In genomic region chr3:15186453-15187164, GRCh38 we compare ENCODE assay signal across 1 cellular context.
TF ChIP-seq lines count a peak whose summit lies in the region.
"Not testable (repeated sequence)": the region's sequence is repeated elsewhere in the genome, so short reads cannot be mapped to it uniquely, and the experiment has no call there.

No MANE protein-coding gene starts in this region.

TF ChIP-seq in K562, 482 proteins besides CTCF, POLR2A, EP300 and RAD21 (continued from another document and continues in another):
- peak; percentile 74 for TF ChIP-seq BRD9 (IDR thresholded peaks at IDR 0.05; ENCODE audit: low read depth, partially characterized antibody)
- TF ChIP-seq MLLT1 (IDR thresholded peaks at IDR 0.05) = peak in 1 of 2 experiments; percentile 44; a peak in 1 of 4 replicates
- peak; percentile 16 for TF ChIP-seq TBP (optimal IDR thresholded peaks at IDR 0.05; ENCODE audit: low read depth, low read length)
- TF ChIP-seq, protein P1, sequence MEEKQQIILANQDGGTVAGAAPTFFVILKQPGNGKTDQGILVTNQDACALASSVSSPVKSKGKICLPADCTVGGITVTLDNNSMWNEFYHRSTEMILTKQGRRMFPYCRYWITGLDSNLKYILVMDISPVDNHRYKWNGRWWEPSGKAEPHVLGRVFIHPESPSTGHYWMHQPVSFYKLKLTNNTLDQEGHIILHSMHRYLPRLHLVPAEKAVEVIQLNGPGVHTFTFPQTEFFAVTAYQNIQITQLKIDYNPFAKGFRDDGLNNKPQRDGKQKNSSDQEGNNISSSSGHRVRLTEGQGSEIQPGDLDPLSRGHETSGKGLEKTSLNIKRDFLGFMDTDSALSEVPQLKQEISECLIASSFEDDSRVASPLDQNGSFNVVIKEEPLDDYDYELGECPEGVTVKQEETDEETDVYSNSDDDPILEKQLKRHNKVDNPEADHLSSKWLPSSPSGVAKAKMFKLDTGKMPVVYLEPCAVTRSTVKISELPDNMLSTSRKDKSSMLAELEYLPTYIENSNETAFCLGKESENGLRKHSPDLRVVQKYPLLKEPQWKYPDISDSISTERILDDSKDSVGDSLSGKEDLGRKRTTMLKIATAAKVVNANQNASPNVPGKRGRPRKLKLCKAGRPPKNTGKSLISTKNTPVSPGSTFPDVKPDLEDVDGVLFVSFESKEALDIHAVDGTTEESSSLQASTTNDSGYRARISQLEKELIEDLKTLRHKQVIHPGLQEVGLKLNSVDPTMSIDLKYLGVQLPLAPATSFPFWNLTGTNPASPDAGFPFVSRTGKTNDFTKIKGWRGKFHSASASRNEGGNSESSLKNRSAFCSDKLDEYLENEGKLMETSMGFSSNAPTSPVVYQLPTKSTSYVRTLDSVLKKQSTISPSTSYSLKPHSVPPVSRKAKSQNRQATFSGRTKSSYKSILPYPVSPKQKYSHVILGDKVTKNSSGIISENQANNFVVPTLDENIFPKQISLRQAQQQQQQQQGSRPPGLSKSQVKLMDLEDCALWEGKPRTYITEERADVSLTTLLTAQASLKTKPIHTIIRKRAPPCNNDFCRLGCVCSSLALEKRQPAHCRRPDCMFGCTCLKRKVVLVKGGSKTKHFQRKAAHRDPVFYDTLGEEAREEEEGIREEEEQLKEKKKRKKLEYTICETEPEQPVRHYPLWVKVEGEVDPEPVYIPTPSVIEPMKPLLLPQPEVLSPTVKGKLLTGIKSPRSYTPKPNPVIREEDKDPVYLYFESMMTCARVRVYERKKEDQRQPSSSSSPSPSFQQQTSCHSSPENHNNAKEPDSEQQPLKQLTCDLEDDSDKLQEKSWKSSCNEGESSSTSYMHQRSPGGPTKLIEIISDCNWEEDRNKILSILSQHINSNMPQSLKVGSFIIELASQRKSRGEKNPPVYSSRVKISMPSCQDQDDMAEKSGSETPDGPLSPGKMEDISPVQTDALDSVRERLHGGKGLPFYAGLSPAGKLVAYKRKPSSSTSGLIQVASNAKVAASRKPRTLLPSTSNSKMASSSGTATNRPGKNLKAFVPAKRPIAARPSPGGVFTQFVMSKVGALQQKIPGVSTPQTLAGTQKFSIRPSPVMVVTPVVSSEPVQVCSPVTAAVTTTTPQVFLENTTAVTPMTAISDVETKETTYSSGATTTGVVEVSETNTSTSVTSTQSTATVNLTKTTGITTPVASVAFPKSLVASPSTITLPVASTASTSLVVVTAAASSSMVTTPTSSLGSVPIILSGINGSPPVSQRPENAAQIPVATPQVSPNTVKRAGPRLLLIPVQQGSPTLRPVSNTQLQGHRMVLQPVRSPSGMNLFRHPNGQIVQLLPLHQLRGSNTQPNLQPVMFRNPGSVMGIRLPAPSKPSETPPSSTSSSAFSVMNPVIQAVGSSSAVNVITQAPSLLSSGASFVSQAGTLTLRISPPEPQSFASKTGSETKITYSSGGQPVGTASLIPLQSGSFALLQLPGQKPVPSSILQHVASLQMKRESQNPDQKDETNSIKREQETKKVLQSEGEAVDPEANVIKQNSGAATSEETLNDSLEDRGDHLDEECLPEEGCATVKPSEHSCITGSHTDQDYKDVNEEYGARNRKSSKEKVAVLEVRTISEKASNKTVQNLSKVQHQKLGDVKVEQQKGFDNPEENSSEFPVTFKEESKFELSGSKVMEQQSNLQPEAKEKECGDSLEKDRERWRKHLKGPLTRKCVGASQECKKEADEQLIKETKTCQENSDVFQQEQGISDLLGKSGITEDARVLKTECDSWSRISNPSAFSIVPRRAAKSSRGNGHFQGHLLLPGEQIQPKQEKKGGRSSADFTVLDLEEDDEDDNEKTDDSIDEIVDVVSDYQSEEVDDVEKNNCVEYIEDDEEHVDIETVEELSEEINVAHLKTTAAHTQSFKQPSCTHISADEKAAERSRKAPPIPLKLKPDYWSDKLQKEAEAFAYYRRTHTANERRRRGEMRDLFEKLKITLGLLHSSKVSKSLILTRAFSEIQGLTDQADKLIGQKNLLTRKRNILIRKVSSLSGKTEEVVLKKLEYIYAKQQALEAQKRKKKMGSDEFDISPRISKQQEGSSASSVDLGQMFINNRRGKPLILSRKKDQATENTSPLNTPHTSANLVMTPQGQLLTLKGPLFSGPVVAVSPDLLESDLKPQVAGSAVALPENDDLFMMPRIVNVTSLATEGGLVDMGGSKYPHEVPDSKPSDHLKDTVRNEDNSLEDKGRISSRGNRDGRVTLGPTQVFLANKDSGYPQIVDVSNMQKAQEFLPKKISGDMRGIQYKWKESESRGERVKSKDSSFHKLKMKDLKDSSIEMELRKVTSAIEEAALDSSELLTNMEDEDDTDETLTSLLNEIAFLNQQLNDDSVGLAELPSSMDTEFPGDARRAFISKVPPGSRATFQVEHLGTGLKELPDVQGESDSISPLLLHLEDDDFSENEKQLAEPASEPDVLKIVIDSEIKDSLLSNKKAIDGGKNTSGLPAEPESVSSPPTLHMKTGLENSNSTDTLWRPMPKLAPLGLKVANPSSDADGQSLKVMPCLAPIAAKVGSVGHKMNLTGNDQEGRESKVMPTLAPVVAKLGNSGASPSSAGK (IDR thresholded peaks at IDR 0.05) = peak; percentile 61
- peak; percentile 83 for TF ChIP-seq EP400 (IDR thresholded peaks at IDR 0.05)
- 0 out of 2 replicates have a peak, but pooled peaks have one; percentile 47 for TF ChIP-seq EHMT2 (IDR thresholded peaks at IDR 0.05)
- TF ChIP-seq TAF9B (IDR thresholded peaks at IDR 0.05; ENCODE audit: partially characterized antibody) = peak; percentile 79
- peak; percentile 46; the same call in 1 of the 2 replicates for TF ChIP-seq SMAD4 (CRISPR knock-in tag; conservative IDR thresholded peaks at IDR 0.05)
- 0 out of 2 replicates have a peak, but pooled peaks have one; percentile 46 for TF ChIP-seq CXXC5 (CRISPR knock-in tag; IDR thresholded peaks at IDR 0.05)
- peak; percentile 39; the same call in 1 of the 2 replicates for TF ChIP-seq SMARCE1 (IDR thresholded peaks at IDR 0.05)
- TF ChIP-seq NR4A1, CEBPG (CRISPR knock-in tag; IDR thresholded peaks at IDR 0.05): not testable (repeated sequence)
- TF ChIP-seq NR4A1 (tag; IDR thresholded peaks at IDR 0.05) = peak; percentile 60; the same call in 1 of the 2 replicates
- TF ChIP-seq NFRKB (IDR thresholded peaks at IDR 0.05; ENCODE audit: low read depth) = peak; percentile 92
- TF ChIP-seq ZBTB17 (CRISPR knock-in tag; IDR thresholded peaks at IDR 0.05) = peak; percentile 96
- TF ChIP-seq EGR1 (conservative IDR thresholded peaks at IDR 0.05) = peak; percentile 63
- peak; percentile 59 to 67 for TF ChIP-seq NRF1 (conservative IDR thresholded peaks at IDR 0.05 in 1 of 2, IDR thresholded peaks at IDR 0.05 in 1 of 2)
- TF ChIP-seq ATF7 (IDR thresholded peaks at IDR 0.05) = peak; percentile 27; the same call in 1 of the 2 replicates
- TF ChIP-seq PRDM10 (IDR thresholded peaks at IDR 0.05; ENCODE audit: partially characterized antibody) = peak; percentile 11
- TF ChIP-seq ZEB2 (IDR thresholded peaks at IDR 0.05) = peak; percentile 42; the same call in 1 of the 2 replicates
- TF ChIP-seq TAF1 (IDR thresholded peaks at IDR 0.05; ENCODE audit: control insufficient read depth, extremely low read depth, insufficient read depth, low read length, severe bottlenecking) = peak; percentile 62
- peak; percentile 58 for TF ChIP-seq POLR2B (IDR thresholded peaks at IDR 0.05; ENCODE audit: low read depth, partially characterized antibody)
- TF ChIP-seq FOXK2 (conservative IDR thresholded peaks at IDR 0.05 in 1 of 2, IDR thresholded peaks at IDR 0.05 in 1 of 2; ENCODE audit: low read depth in 2 of 2) = 0 out of 4 replicates have a peak, but pooled peaks have one; percentile 15 to 23
- TF ChIP-seq ZNF384 (IDR thresholded peaks at IDR 0.05; ENCODE audit: low read depth, low read length) = 0 out of 2 replicates have a peak, but pooled peaks have one; percentile 16
- peak in 1 of 2 experiments; percentile 45; a peak in 1 of 4 replicates for TF ChIP-seq HDAC1 (IDR thresholded peaks at IDR 0.05)
- TF ChIP-seq DPF2 (IDR thresholded peaks at IDR 0.05) = peak; percentile 39; the same call in 1 of the 2 replicates
- peak; percentile 58; the same call in 1 of the 2 replicates for TF ChIP-seq L3MBTL2 (IDR thresholded peaks at IDR 0.05)
- TF ChIP-seq ZBTB8A (IDR thresholded peaks at IDR 0.05; ENCODE audit: partially characterized antibody) = peak; percentile 17
- peak; percentile 66 for TF ChIP-seq POLR2G (IDR thresholded peaks at IDR 0.05; ENCODE audit: low read depth, low read length)
- TF ChIP-seq, protein P2, sequence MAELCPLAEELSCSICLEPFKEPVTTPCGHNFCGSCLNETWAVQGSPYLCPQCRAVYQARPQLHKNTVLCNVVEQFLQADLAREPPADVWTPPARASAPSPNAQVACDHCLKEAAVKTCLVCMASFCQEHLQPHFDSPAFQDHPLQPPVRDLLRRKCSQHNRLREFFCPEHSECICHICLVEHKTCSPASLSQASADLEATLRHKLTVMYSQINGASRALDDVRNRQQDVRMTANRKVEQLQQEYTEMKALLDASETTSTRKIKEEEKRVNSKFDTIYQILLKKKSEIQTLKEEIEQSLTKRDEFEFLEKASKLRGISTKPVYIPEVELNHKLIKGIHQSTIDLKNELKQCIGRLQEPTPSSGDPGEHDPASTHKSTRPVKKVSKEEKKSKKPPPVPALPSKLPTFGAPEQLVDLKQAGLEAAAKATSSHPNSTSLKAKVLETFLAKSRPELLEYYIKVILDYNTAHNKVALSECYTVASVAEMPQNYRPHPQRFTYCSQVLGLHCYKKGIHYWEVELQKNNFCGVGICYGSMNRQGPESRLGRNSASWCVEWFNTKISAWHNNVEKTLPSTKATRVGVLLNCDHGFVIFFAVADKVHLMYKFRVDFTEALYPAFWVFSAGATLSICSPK (IDR thresholded peaks at IDR 0.05; ENCODE audit: borderline replicate concordance) = 0 out of 2 replicates have a peak, but pooled peaks have one; percentile 57
- TF ChIP-seq SUPT5H (IDR thresholded peaks at IDR 0.05) = peak; percentile 64
- TF ChIP-seq NFIC (IDR thresholded peaks at IDR 0.05) = peak; percentile 44; the same call in 1 of the 2 replicates
- TF ChIP-seq FOXA3 (CRISPR knock-in tag; conservative IDR thresholded peaks at IDR 0.05 in 1 of 2, IDR thresholded peaks at IDR 0.05 in 1 of 2) = peak; percentile 37 to 96; a peak in 2 of 4 replicates
- peak; percentile 60 to 90 (median 72) for TF ChIP-seq YY1 (IDR thresholded peaks at IDR 0.05; ENCODE audit: borderline replicate concordance in 1 of 3, control insufficient read depth in 1 of 3, extremely low read depth in 1 of 3, insufficient read depth in 3 of 3, insufficient read length in 1 of 3, insufficient replicate concordance in 2 of 3, low read depth in 1 of 3, low read length in 2 of 3)
- TF ChIP-seq ARID1B (IDR thresholded peaks at IDR 0.05) = 0 out of 2 replicates have a peak, but pooled peaks have one; percentile 24
- peak; percentile 66 for TF ChIP-seq RBFOX2 (IDR thresholded peaks at IDR 0.05; ENCODE audit: low read depth, low read length)
- TF ChIP-seq, protein P3, sequence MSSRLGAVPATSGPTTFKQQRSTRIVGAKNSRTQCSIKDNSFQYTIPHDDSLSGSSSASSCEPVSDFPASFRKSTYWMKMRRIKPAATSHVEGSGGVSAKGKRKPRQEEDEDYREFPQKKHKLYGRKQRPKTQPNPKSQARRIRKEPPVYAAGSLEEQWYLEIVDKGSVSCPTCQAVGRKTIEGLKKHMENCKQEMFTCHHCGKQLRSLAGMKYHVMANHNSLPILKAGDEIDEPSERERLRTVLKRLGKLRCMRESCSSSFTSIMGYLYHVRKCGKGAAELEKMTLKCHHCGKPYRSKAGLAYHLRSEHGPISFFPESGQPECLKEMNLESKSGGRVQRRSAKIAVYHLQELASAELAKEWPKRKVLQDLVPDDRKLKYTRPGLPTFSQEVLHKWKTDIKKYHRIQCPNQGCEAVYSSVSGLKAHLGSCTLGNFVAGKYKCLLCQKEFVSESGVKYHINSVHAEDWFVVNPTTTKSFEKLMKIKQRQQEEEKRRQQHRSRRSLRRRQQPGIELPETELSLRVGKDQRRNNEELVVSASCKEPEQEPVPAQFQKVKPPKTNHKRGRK (tag; IDR thresholded peaks at IDR 0.05) = peak; percentile 57
- 0 out of 4 replicates have a peak, but pooled peaks of 1 of the 2 experiments have one; percentile 9 for TF ChIP-seq MAZ (CRISPR knock-in tag; conservative IDR thresholded peaks at IDR 0.05 in 1 of 2, IDR thresholded peaks at IDR 0.05 in 1 of 2)
- peak; percentile 46; the same call in 1 of the 2 replicates for TF ChIP-seq PHF8 (IDR thresholded peaks at IDR 0.05; ENCODE audit: borderline replicate concordance, low read length)
- peak; percentile 82 for TF ChIP-seq POLR2H (tag; IDR thresholded peaks at IDR 0.05; ENCODE audit: low read depth)
- TF ChIP-seq CEBPG (tag; conservative IDR thresholded peaks at IDR 0.05 in 1 of 2, IDR thresholded peaks at IDR 0.05 in 1 of 2) = peak in 1 of 2 experiments; percentile 10; a peak in 1 of 4 replicates
